Comparison of ENCODE assay signal across 2 cellular contexts in genomic region chr2:127241184-127241583, GRCh38. TPM values are rescaled to one million over a fixed set of nuclear protein-coding genes. Genes with fewer than 3 reads are reported as not detected.
"Had no signal": no experiment of that assay in that cellular context is flagged by ENCODE, and none has a peak within 500 bp of the region (broad histone marks: within the 10 kb centered on the region; RNA-seq: fewer than 3 reads in every experiment).

No MANE protein-coding gene starts in this region.

RNA-seq across cellular contexts. Expression of gene CYP27C1, which starts 21.1 kb away (rescaled TPM):
- total RNA-seq: HT-29, IMR-90 had no signal
- polyA plus RNA-seq: IMR-90 had no signal
